ENCODE assay signal across 19 cellular contexts in genomic region chr2:234993547-234993981, GRCh38. TPM values are rescaled to one million over a fixed set of nuclear protein-coding genes. Genes with fewer than 3 reads are reported as not detected.
DNase-seq lines count a peak whose midpoint lies in the region; ATAC-seq, FAIRE-seq and TF ChIP-seq lines count a peak whose summit lies in the region.
"Had no signal": no experiment of that assay in that cellular context is flagged by ENCODE, and none has a peak within 500 bp of the region (broad histone marks: within the 10 kb centered on the region; RNA-seq: fewer than 3 reads in every experiment).

No MANE protein-coding gene starts in this region.

- no peaks in the 10 kb centered on the region for H4K20me1 ChIP-seq in OCI-LY7 (ENCODE audit: insufficient read depth, low read length)

- intact Hi-C loops in left cardiac atrium (cut with DNase I): no loop called here
- intact Hi-C loops in OCI-LY7 (cut with micrococcal nuclease; ENCODE audit: unreplicated experiment): no loop called here

- peak overlapping the region; percentile 100 for H3K27ac ChIP-seq in cardiac muscle cell
- peak overlapping the region; percentile 81 for H3K27ac ChIP-seq in OCI-LY7 (ENCODE audit: low read depth, low read length, poor library complexity, severe bottlenecking)
- H3K27ac ChIP-seq: ascending aorta, gastrocnemius medialis had no signal

- no peaks in the 10 kb centered on the region for H3K9me3 ChIP-seq in cardiac muscle cell (ENCODE audit: low read depth)
- no peaks in the 10 kb centered on the region for H3K9me3 ChIP-seq in OCI-LY7 (ENCODE audit: low read length)
- H3K9me3 ChIP-seq: ascending aorta, gastrocnemius medialis, MG63 had no signal

- no peak for TF ChIP-seq CTCF in cardiac muscle cell (IDR thresholded peaks at IDR 0.05; ENCODE audit: low read depth, low read length)
- TF ChIP-seq CTCF in OCI-LY7 (conservative IDR thresholded peaks at IDR 0.05; ENCODE audit: low read length): no peak
- no peak for TF ChIP-seq CTCF in type B pancreatic cell (conservative IDR thresholded peaks at IDR 0.05)
- TF ChIP-seq CTCF in D721Med (IDR thresholded peaks at IDR 0.05; ENCODE audit: insufficient read depth, missing control alignments): no peak

- H3K36me3 ChIP-seq in cardiac muscle cell: peaks cover 8% of the 10 kb centered on the region
- no peaks in the 10 kb centered on the region for H3K36me3 ChIP-seq in OCI-LY7 (ENCODE audit: insufficient read depth, low read length)
- H3K36me3 ChIP-seq: ascending aorta, gastrocnemius medialis had no signal

- peaks cover 43% of the 10 kb centered on the region for H3K4me1 Mint-ChIP-seq in type B pancreatic cell (ENCODE audit: unreplicated experiment)

- H3K27me3 ChIP-seq in cardiac muscle cell: no peaks in the 10 kb centered on the region
- H3K27me3 ChIP-seq: ascending aorta, gastrocnemius medialis, MG63 had no signal

- no peaks in the 10 kb centered on the region for H3K27me3 Mint-ChIP-seq in type B pancreatic cell

- no peak for FAIRE-seq in D721Med (lab: Jason Lieb, UNC)
- FAIRE-seq: GM12892 had no signal

- H2AFZ ChIP-seq in OCI-LY7 (ENCODE audit: low read length): peak overlapping the region; percentile 68

- H3K4me1 ChIP-seq in cardiac muscle cell (ENCODE audit: low read depth) (peaks cover 64% of the 10 kb centered on the region), OCI-LY7 (ENCODE audit: insufficient read depth, low read length, poor library complexity, severe bottlenecking) (peaks cover 31% of the 10 kb centered on the region)

- H3K36me3 Mint-ChIP-seq in type B pancreatic cell: peaks cover 23% of the 10 kb centered on the region
- H3K36me3 Mint-ChIP-seq: naive thymus-derived CD8-positive, alpha-beta T cell had no signal

- H3K79me2 ChIP-seq in OCI-LY7 (ENCODE audit: insufficient read depth, low read depth, low read length): no peaks in the 10 kb centered on the region

- CTCF ChIA-PET in OCI-LY7 (lab: Charles Lee; ENCODE audit: unreplicated experiment): no interaction called here

- POLR2A ChIA-PET in OCI-LY7 (lab: Charles Lee): no interaction called here

- H3K4me2 ChIP-seq in OCI-LY7 (ENCODE audit: low read length): peak overlapping the region; percentile 68

- no peak for DNase-seq in cardiac muscle cell (ENCODE audit: low read depth in 1 of 2, low spot score in 1 of 2)
- DNase-seq in left cardiac atrium: no peak
- peak; percentile 69 for DNase-seq in OCI-LY7 (ENCODE audit: low spot score)
- DNase-seq in medulla oblongata (ENCODE audit: extremely low spot score): peak; percentile 65
- no peak for DNase-seq in type B pancreatic cell (ENCODE audit: extremely low spot score, unreplicated experiment)
- DNase-seq in D721Med (ENCODE audit: insufficient read length, low spot score): no peak
- DNase-seq: ACHN; activated CD4-positive, CD25-positive, alpha-beta regulatory T cell; activated gamma-delta T cell treated with Interleukin-2 at 50 U/mL for 16 hours; cortex of kidney; gastrocnemius medialis; left ventricle myocardium superior; MG63; naive thymus-derived CD8-positive, alpha-beta T cell; T-helper 1 cell had no signal

- H3K4me3 Mint-ChIP-seq in type B pancreatic cell: no peak overlapping the region

- H3K4me3 ChIP-seq in cardiac muscle cell (no peak overlapping the region), OCI-LY7 (ENCODE audit: low read depth, low read length, poor library complexity, severe bottlenecking) (peak overlapping the region; percentile 38)
- H3K4me3 ChIP-seq: ascending aorta, gastrocnemius medialis, MG63 had no signal

- H3K9me3 Mint-ChIP-seq in type B pancreatic cell: no peaks in the 10 kb centered on the region

- H3K9me2 ChIP-seq in OCI-LY7 (ENCODE audit: insufficient read depth, low read length): no peaks in the 10 kb centered on the region

- ATAC-seq in left cardiac atrium (no peak), HG03139 (IDR thresholded peaks at IDR 0.05; ENCODE audit: unreplicated experiment) (no peak), GM21360 (IDR thresholded peaks at IDR 0.05; ENCODE audit: unreplicated experiment) (no peak)
- ATAC-seq: gastrocnemius medialis; left ventricle myocardium superior; naive thymus-derived CD8-positive, alpha-beta T cell had no signal

- peak overlapping the region; percentile 46 for H3K27ac Mint-ChIP-seq in type B pancreatic cell
- H3K27ac Mint-ChIP-seq: naive thymus-derived CD8-positive, alpha-beta T cell had no signal

- BruUV-seq in OCI-LY7 (replicated peaks; lab: Mats Ljungman, UMichigan): no TSS peak

RNA-seq across cellular contexts. Expression of gene SH3BP4, which starts 41.7 kb away (rescaled TPM):
- 55.0 and 71.3 TPM in 2 replicates for total RNA-seq in cardiac muscle cell
- polyA plus RNA-seq in cardiac muscle cell: 35.8 and 48.5 TPM in 2 replicates
- 10 to 100 TPM; 15.1 to 27.0 TPM for total RNA-seq in left cardiac atrium
- not detected in 2 replicates for total RNA-seq in OCI-LY7 (2014; rRNA removed; shearing (Covaris generic))
- total RNA-seq in OCI-LY7 (2022): 0.06 TPM in 1 of 2 replicates, not detected in the other
- 42.6 and 49.5 TPM in 2 replicates for total RNA-seq in type B pancreatic cell (ENCODE audit: low replicate concordance)
- polyA plus RNA-seq: naive thymus-derived CD8-positive, alpha-beta T cell had no signal

Comparison
In these comparisons a context has a peak if more than half of its experiments do, and no peak if none do; other contexts are left out.
1. DNase-seq: peak in OCI-LY7 (single experiment) and medulla oblongata (single experiment); none in cardiac muscle cell (0 of 2), left cardiac atrium (single experiment), type B pancreatic cell (single experiment) and D721Med (single experiment).
2. RNA of gene SH3BP4, which starts 41.7 kb away (total RNA-seq): 55.0 to 71.3 TPM in cardiac muscle cell, 42.6 to 49.5 TPM in type B pancreatic cell and 15.1 to 27.0 TPM in left cardiac atrium; 0.06 TPM in OCI-LY7; every median in the first group is over 10 times any median in the second.